In the genomic region with DNA sequence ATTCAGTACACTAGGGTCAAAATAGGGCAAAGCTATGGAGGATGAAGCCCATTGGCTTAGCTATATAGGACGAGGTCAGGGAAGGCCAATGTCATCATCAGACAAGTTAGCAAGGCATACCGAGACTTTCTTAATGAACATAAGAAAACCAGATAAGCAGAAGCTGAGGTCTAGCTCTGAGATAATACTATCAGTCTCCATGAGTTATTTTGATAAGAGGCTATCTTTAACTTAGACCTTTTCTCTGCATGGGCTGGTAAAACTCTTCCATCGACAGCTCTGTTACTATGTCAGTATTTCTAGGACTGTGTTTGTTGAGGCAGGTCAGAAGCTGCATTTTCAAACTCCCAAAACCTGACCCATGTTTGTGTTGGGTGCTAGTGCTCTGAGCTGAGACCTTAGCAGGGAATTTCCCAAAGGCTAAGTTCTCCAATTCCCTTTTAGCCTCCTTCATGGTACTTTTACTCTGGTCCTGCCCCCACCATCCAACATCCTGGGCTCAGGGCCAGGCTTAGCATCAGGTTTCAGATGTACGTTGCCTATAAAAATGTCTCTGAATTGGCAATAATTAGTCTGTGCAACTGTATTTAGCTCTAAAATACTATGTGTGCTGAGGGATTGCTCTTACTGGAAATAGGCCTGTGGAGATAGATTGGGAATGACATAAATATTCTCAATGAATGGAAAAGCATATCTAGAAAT, we compare ENCODE assay signal across 1 cellular context.
TF ChIP-seq lines count a peak whose summit lies in the region.

No MANE protein-coding gene starts in this region.

TF ChIP-seq in K562, 482 proteins besides CTCF, POLR2A, EP300 and RAD21:
- TF ChIP-seq CTBP1 (IDR thresholded peaks at IDR 0.05; ENCODE audit: borderline replicate concordance) (no peak; the same call in 1 of the 2 replicates), SMAD4 (CRISPR knock-in tag; conservative IDR thresholded peaks at IDR 0.05) (0 out of 2 replicates have a peak, but pooled peaks have one; percentile 33), SIX5 (IDR thresholded peaks at IDR 0.05; ENCODE audit: borderline replicate concordance in 1 of 2, insufficient read depth in 1 of 2, low read depth in 1 of 2, low read length in 2 of 2) (no peak), TAL1 (IDR thresholded peaks at IDR 0.05) (peak; percentile 45), ARID1B (IDR thresholded peaks at IDR 0.05) (peak; percentile 49; the same call in 1 of the 2 replicates), SOX6 (IDR thresholded peaks at IDR 0.05) (peak; percentile 49; the same call in 1 of the 2 replicates), CBFA2T3 (IDR thresholded peaks at IDR 0.05) (peak; percentile 40), KLF16 (IDR thresholded peaks at IDR 0.05) (0 out of 2 replicates have a peak, but pooled peaks have one; percentile 57), SRSF3 (IDR thresholded peaks at IDR 0.05; ENCODE audit: insufficient read depth, low read length) (no peak), ZNF766 (CRISPR knock-in tag; conservative IDR thresholded peaks at IDR 0.05) (peak; percentile 57; the same call in 1 of the 2 replicates), CCNT2 (IDR thresholded peaks at IDR 0.05; ENCODE audit: borderline replicate concordance, extremely low read depth, insufficient read length, low read depth, low read length) (peak; percentile 30), CBFA2T2 (conservative IDR thresholded peaks at IDR 0.05) (peak; percentile 23; the same call in 1 of the 2 replicates), FOSL1 (tag; conservative IDR thresholded peaks at IDR 0.05) (0 out of 2 replicates have a peak, but pooled peaks have one; percentile 30), NEUROD1 (IDR thresholded peaks at IDR 0.05; ENCODE audit: borderline replicate concordance, low read depth, low read length, partially characterized antibody) (no peak), TEAD4 (IDR thresholded peaks at IDR 0.05; ENCODE audit: low read length) (peak; percentile 75), TEAD4 (CRISPR knock-in tag; IDR thresholded peaks at IDR 0.05; ENCODE audit: borderline replicate concordance) (no peak)
- TF ChIP-seq, protein P1, sequence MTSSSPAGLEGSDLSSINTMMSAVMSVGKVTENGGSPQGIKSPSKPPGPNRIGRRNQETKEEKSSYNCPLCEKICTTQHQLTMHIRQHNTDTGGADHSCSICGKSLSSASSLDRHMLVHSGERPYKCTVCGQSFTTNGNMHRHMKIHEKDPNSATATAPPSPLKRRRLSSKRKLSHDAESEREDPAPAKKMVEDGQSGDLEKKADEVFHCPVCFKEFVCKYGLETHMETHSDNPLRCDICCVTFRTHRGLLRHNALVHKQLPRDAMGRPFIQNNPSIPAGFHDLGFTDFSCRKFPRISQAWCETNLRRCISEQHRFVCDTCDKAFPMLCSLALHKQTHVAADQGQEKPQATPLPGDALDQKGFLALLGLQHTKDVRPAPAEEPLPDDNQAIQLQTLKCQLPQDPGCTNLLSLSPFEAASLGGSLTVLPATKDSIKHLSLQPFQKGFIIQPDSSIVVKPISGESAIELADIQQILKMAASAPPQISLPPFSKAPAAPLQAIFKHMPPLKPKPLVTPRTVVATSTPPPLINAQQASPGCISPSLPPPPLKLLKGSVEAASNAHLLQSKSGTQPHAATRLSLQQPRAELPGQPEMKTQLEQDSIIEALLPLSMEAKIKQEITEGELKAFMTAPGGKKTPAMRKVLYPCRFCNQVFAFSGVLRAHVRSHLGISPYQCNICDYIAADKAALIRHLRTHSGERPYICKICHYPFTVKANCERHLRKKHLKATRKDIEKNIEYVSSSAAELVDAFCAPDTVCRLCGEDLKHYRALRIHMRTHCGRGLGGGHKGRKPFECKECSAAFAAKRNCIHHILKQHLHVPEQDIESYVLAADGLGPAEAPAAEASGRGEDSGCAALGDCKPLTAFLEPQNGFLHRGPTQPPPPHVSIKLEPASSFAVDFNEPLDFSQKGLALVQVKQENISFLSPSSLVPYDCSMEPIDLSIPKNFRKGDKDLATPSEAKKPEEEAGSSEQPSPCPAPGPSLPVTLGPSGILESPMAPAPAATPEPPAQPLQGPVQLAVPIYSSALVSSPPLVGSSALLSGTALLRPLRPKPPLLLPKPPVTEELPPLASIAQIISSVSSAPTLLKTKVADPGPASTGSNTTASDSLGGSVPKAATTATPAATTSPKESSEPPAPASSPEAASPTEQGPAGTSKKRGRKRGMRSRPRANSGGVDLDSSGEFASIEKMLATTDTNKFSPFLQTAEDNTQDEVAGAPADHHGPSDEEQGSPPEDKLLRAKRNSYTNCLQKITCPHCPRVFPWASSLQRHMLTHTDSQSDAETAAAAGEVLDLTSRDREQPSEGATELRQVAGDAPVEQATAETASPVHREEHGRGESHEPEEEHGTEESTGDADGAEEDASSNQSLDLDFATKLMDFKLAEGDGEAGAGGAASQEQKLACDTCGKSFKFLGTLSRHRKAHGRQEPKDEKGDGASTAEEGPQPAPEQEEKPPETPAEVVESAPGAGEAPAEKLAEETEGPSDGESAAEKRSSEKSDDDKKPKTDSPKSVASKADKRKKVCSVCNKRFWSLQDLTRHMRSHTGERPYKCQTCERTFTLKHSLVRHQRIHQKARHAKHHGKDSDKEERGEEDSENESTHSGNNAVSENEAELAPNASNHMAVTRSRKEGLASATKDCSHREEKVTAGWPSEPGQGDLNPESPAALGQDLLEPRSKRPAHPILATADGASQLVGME (CRISPR knock-in tag; IDR thresholded peaks at IDR 0.05): no peak
- TF ChIP-seq, protein P2, sequence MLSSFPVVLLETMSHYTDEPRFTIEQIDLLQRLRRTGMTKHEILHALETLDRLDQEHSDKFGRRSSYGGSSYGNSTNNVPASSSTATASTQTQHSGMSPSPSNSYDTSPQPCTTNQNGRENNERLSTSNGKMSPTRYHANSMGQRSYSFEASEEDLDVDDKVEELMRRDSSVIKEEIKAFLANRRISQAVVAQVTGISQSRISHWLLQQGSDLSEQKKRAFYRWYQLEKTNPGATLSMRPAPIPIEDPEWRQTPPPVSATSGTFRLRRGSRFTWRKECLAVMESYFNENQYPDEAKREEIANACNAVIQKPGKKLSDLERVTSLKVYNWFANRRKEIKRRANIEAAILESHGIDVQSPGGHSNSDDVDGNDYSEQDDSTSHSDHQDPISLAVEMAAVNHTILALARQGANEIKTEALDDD (IDR thresholded peaks at IDR 0.05): peak; percentile 71
TF ChIP-seq in K562: peak in this region for 12.
